In genomic region chr5:167587768-167588167, GRCh38 we compare ENCODE assay signal across 8 cellular contexts.
DNase-seq lines count a peak whose midpoint lies in the region; ATAC-seq and TF ChIP-seq lines count a peak whose summit lies in the region.

No MANE protein-coding gene starts in this region.

- H3K4me3 Mint-ChIP-seq in osteocyte (ENCODE audit: unreplicated experiment): no peak overlapping the region

- H3K36me3 Mint-ChIP-seq in osteocyte (ENCODE audit: unreplicated experiment): no peaks in the 10 kb centered on the region

- H3K27ac Mint-ChIP-seq in osteocyte (ENCODE audit: unreplicated experiment): no peak overlapping the region

- DNase-seq in DMS 273 (lab: John Stamatoyannopoulos, UW; ENCODE audit: unreplicated experiment) (peak; percentile 46), DMS 273 treated with DMSO at 0.1 percent for 48 hours (lab: John Stamatoyannopoulos, UW) (no peak), NCI-H2171 treated with DMSO at 0.1 percent for 48 hours (lab: John Stamatoyannopoulos, UW) (peak; percentile 67), cerebellum (ENCODE audit: low spot score) (peak; percentile 19), osteocyte (ENCODE audit: extremely low spot score, unreplicated experiment) (no peak), activated gamma-delta T cell (lab: John Stamatoyannopoulos, UW) (no peak), COR-L47 (lab: John Stamatoyannopoulos, UW) (no peak)

- no peaks in the 10 kb centered on the region for H3K27me3 Mint-ChIP-seq in osteocyte (ENCODE audit: unreplicated experiment)

- ATAC-seq in HG03439 (IDR thresholded peaks at IDR 0.05; ENCODE audit: unreplicated experiment): no peak

- H3K9me3 Mint-ChIP-seq in osteocyte (ENCODE audit: unreplicated experiment): no peaks in the 10 kb centered on the region

- no peaks in the 10 kb centered on the region for H3K4me1 Mint-ChIP-seq in osteocyte (ENCODE audit: unreplicated experiment)

- TF ChIP-seq CTCF in osteocyte (IDR thresholded peaks at IDR 0.05): peak; percentile 55

Comparison
In these comparisons a context has a peak if more than half of its experiments do, and no peak if none do; other contexts are left out.
1. DNase-seq: peak in DMS 273 (single experiment), NCI-H2171 treated with DMSO at 0.1 percent for 48 hours (single experiment) and cerebellum (single experiment); none in DMS 273 treated with DMSO at 0.1 percent for 48 hours (single experiment), osteocyte (single experiment), activated gamma-delta T cell (single experiment) and COR-L47 (single experiment).